Comparison of ENCODE assay signal across 26 cellular contexts in the genomic region with DNA sequence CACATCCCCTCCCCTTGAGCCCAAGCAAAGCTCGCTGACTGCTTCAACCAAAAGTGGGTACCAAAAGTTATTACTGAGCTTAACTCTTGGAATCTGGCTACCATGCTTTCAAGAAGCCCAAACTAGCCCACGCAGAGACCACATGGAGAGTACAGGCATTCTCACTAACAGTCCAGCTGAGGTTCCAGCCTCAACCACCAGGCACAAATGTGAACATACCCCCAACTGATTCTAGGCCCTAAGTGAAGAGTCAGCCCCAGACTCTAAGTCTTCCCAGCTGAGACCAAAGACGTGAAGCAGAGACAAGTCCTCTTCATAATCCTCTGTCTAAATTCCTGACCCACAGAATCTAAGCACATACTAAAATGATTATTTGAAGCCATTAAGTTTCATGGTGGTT. TPM values are rescaled to one million over a fixed set of nuclear protein-coding genes. Genes with fewer than 3 reads are reported as not detected.
DNase-seq lines count a peak whose midpoint lies in the region; ATAC-seq and TF ChIP-seq lines count a peak whose summit lies in the region.
"Had no signal": no experiment of that assay in that cellular context is flagged by ENCODE, and none has a peak within 500 bp of the region (broad histone marks: within the 10 kb centered on the region; RNA-seq: fewer than 3 reads in every experiment).

No MANE protein-coding gene starts in this region.

- H3K79me2 ChIP-seq in GM23338 (replicated peaks; ENCODE audit: insufficient read depth) (peaks cover 12% of the 10 kb centered on the region), mesendoderm (ENCODE audit: control insufficient read depth, insufficient read depth, low read length) (peaks cover 4% of the 10 kb centered on the region)

- no peak overlapping the region for H3K9ac ChIP-seq in mesendoderm (ENCODE audit: low read length)

- H3K79me1 ChIP-seq in mesendoderm (ENCODE audit: low read length), result peaks cover 4% of the 10 kb centered on the region

- H3K9me3 Mint-ChIP-seq in GM23338, result no peaks in the 10 kb centered on the region
- H3K9me3 Mint-ChIP-seq in stimulated activated effector memory CD8-positive, alpha-beta T cell treated with anti-CD3 and anti-CD28 coated beads, Interleukin-12 subunit alpha, Interleukin-12 subunit beta, amount 100 ng/mL, for 72 hours, result no peaks in the 10 kb centered on the region
- H3K9me3 Mint-ChIP-seq: activated naive CD4-positive, alpha-beta T cell treated with anti-CD3 and anti-CD28 coated beads, Interleukin-2, amount 10 ng/mL, durations not matched to agents 7 days and 5 days; activated T-helper 1 cell treated with anti-CD3 and anti-CD28 coated beads, Interleukin-12 subunit alpha, Interleukin-12 subunit beta, Interleukin-2, Interleukin-4 antibody, amounts not matched to agents 30 ng/mL and 10 ng/mL and 1 ng/mL, durations not matched to agents 14 hours and 24 hours and 36 hours; CD4-positive, alpha-beta T cell; nephron; stimulated activated naive B cell treated with anti-CD40 and anti-IgM and Interleukin-4, amounts not matched to agents 10 μg/mL and 1 μg/mL and 100 μg/mL, for 72 hours; T-helper 2 cell treated with Interferon-gamma antibody and Interleukin-4, amounts not matched to agents 5 μg/mL and 100 μg/mL, for 36 hours had no signal

- TF ChIP-seq CTCF in BJ (IDR thresholded peaks at IDR 0.05; ENCODE audit: insufficient read depth, low read depth, low read length), result 0 out of 2 replicates have a peak, but pooled peaks have one; percentile 8
- TF ChIP-seq CTCF in GM23338 (conservative IDR thresholded peaks at IDR 0.05; ENCODE audit: low read depth in 2 of 2), result no peak
- TF ChIP-seq CTCF in choroid plexus epithelial cell (conservative IDR thresholded peaks at IDR 0.05; ENCODE audit: low read depth, low read length), result peak; percentile 19
- TF ChIP-seq CTCF in GM10266 (IDR thresholded peaks at IDR 0.05; ENCODE audit: control insufficient read depth, insufficient read depth, low read depth, missing control alignments), result no peak

- H3K27ac ChIP-seq in GM23338 (ENCODE audit: low read depth) (no peak overlapping the region), mesendoderm (ENCODE audit: low read depth, low read length) (no peak overlapping the region), caudate nucleus (ENCODE audit: low read depth, low read length) (no peak overlapping the region)
- H3K27ac ChIP-seq: dorsolateral prefrontal cortex, pancreas, SK-N-MC, suprapubic skin, VCaP had no signal

- H3F3A ChIP-seq in GM23338 (replicated peaks; ENCODE audit: low read depth), result no peaks in the 10 kb centered on the region

- no peak overlapping the region for H3K4me2 ChIP-seq in GM23338
- no peak overlapping the region for H3K4me2 ChIP-seq in mesendoderm (ENCODE audit: low read length)

- no peak overlapping the region for H4K5ac ChIP-seq in mesendoderm (ENCODE audit: low read length)

- H3K36me3 ChIP-seq in BJ (ENCODE audit: control insufficient read depth, insufficient read depth, low read length) (no peaks in the 10 kb centered on the region), GM23338 (ENCODE audit: insufficient read depth) (no peaks in the 10 kb centered on the region), mesendoderm (ENCODE audit: control insufficient read depth, insufficient read depth, low read length) (no peaks in the 10 kb centered on the region)
- H3K36me3 ChIP-seq: heart right ventricle, pancreas, suprapubic skin had no signal

- no peak overlapping the region for H3K4ac ChIP-seq in mesendoderm (ENCODE audit: low read depth, low read length)

- H3K9me2 ChIP-seq in GM23338 (ENCODE audit: insufficient read depth), result no peaks in the 10 kb centered on the region

- CTCF ChIA-PET in BJ (lab: Yijun Ruan, JAX), result interaction anchor here (0.8 to 5.3 kb wide), 8 partner anchors 10 to 187 kb away, joined by 3 to 68 read pairs (median 4); a partner anchor contains a TSS

- no peak overlapping the region for H2BK120ac ChIP-seq in mesendoderm (ENCODE audit: low read depth, low read length)

- H2AFZ ChIP-seq in GM23338, result no peak overlapping the region

- WGBS in mesendoderm (ENCODE audit: extremely low coverage, insufficient coverage, low lambda C conversion rate), result no CpG with 5 or more reads among the region's 3 CpGs

- H3K4me3 ChIP-seq in BJ (ENCODE audit: low read depth, low read length), result no peak overlapping the region
- no peak overlapping the region for H3K4me3 ChIP-seq in GM23338
- no peak overlapping the region for H3K4me3 ChIP-seq in choroid plexus epithelial cell (ENCODE audit: low read depth, low read length)
- no peak overlapping the region for H3K4me3 ChIP-seq in mesendoderm (ENCODE audit: low read length)
- H3K4me3 ChIP-seq: dorsolateral prefrontal cortex, heart right ventricle, pancreas, SK-N-MC, suprapubic skin had no signal

- H3K18ac ChIP-seq in mesendoderm (ENCODE audit: low read length), result no peak overlapping the region

- no peak overlapping the region for H4K8ac ChIP-seq in mesendoderm (ENCODE audit: low read depth, low read length)

- H3K4me1 ChIP-seq in GM23338 (ENCODE audit: insufficient read depth), result no peaks in the 10 kb centered on the region
- H3K4me1 ChIP-seq in mesendoderm (ENCODE audit: control insufficient read depth, low read depth, low read length), result no peaks in the 10 kb centered on the region
- H3K4me1 ChIP-seq: pancreas, suprapubic skin had no signal

- peaks cover 2% of the 10 kb centered on the region; the same call in 1 of the 3 replicates for H3K36me3 Mint-ChIP-seq in GM23338 (ENCODE audit: low read depth)
- no peaks in the 10 kb centered on the region for H3K36me3 Mint-ChIP-seq in stimulated activated effector memory CD8-positive, alpha-beta T cell treated with anti-CD3 and anti-CD28 coated beads, Interleukin-12 subunit alpha, Interleukin-12 subunit beta, amount 100 ng/mL, for 72 hours
- H3K36me3 Mint-ChIP-seq: activated naive CD4-positive, alpha-beta T cell treated with anti-CD3 and anti-CD28 coated beads, Interleukin-2, amount 10 ng/mL, durations not matched to agents 7 days and 5 days; stimulated activated naive B cell treated with anti-CD40 and anti-IgM and Interleukin-4, amounts not matched to agents 10 μg/mL and 1 μg/mL and 100 μg/mL, for 72 hours had no signal

- no peak overlapping the region for H3K23ac ChIP-seq in mesendoderm (ENCODE audit: low read length)

- peaks cover 3% of the 10 kb centered on the region; the same call in 1 of the 2 replicates for H4K20me1 ChIP-seq in GM23338 (replicated peaks; ENCODE audit: insufficient read depth)

- H3K27me3 Mint-ChIP-seq in GM23338 (ENCODE audit: insufficient read depth, low read depth, poor library complexity), result no peaks in the 10 kb centered on the region
- H3K27me3 Mint-ChIP-seq: stimulated activated naive B cell treated with anti-CD40 and anti-IgM and Interleukin-4, amounts not matched to agents 10 μg/mL and 1 μg/mL and 100 μg/mL, for 72 hours had no signal

- POLR2A ChIA-PET in BJ (lab: Charles Lee), result no interaction called here

- H3K27me3 ChIP-seq in BJ (ENCODE audit: control insufficient read depth, insufficient read depth, low read length) (no peaks in the 10 kb centered on the region), GM23338 (ENCODE audit: insufficient read depth) (no peaks in the 10 kb centered on the region), mesendoderm (ENCODE audit: insufficient read depth, low read length, poor library complexity) (no peaks in the 10 kb centered on the region)
- H3K27me3 ChIP-seq: dorsolateral prefrontal cortex, heart right ventricle, pancreas, suprapubic skin had no signal

- H3K56ac ChIP-seq in mesendoderm (ENCODE audit: low read length), result no peak overlapping the region

- no peak overlapping the region for H2BK5ac ChIP-seq in mesendoderm (ENCODE audit: low read length)

- H2BK15ac ChIP-seq in mesendoderm (replicated peaks; ENCODE audit: low read depth), result no peak overlapping the region

- no peak overlapping the region for H3K4me3 Mint-ChIP-seq in GM23338
- H3K4me3 Mint-ChIP-seq in stimulated activated effector memory CD8-positive, alpha-beta T cell treated with anti-CD3 and anti-CD28 coated beads, Interleukin-12 subunit alpha, Interleukin-12 subunit beta, amount 100 ng/mL, for 72 hours, result no peak overlapping the region
- H3K4me3 Mint-ChIP-seq: activated naive CD4-positive, alpha-beta T cell treated with anti-CD3 and anti-CD28 coated beads, Interleukin-2, amount 10 ng/mL, durations not matched to agents 7 days and 5 days; activated T-helper 1 cell treated with anti-CD3 and anti-CD28 coated beads, Interleukin-12 subunit alpha, Interleukin-12 subunit beta, Interleukin-2, Interleukin-4 antibody, amounts not matched to agents 30 ng/mL and 10 ng/mL and 1 ng/mL, durations not matched to agents 14 hours and 24 hours and 36 hours; CD4-positive, alpha-beta T cell; nephron; stimulated activated naive B cell treated with anti-CD40 and anti-IgM and Interleukin-4, amounts not matched to agents 10 μg/mL and 1 μg/mL and 100 μg/mL, for 72 hours; T-helper 2 cell treated with Interferon-gamma antibody and Interleukin-4, amounts not matched to agents 5 μg/mL and 100 μg/mL, for 36 hours had no signal

- DNase-seq in BJ (ENCODE audit: low read depth), result no peak
- peak; percentile 47 for DNase-seq in GM23338 (ENCODE audit: low spot score)
- DNase-seq in choroid plexus epithelial cell (ENCODE audit: low read depth), result peak; percentile 30
- DNase-seq in mesendoderm, result peak; percentile 48
- DNase-seq in GM10266 (ENCODE audit: extremely low spot score), result no peak
- DNase-seq in stimulated activated effector memory CD8-positive, alpha-beta T cell treated with anti-CD3 and anti-CD28 coated beads, Interleukin-12 subunit alpha, Interleukin-12 subunit beta, amount 100 ng/mL, for 72 hours (ENCODE audit: low spot score in 2 of 2), result no peak
- DNase-seq in caudate nucleus (lab: John Stamatoyannopoulos, UW), result no peak
- DNase-seq: activated naive CD4-positive, alpha-beta T cell treated with anti-CD3 and anti-CD28 coated beads, Interleukin-2, amount 10 ng/mL, durations not matched to agents 7 days and 5 days; amniotic stem cell; CD4-positive, alpha-beta T cell; central memory CD4-positive, alpha-beta T cell; dorsolateral prefrontal cortex; foreskin fibroblast; NCI-H1092; NCI-H2029; NCI-H526 treated with DMSO at 0.1 percent for 48 hours; pancreas; stimulated activated CD4-positive, alpha-beta T cell treated with anti-CD3 and anti-CD28 coated beads, Interleukin-4, amount 100 ng/mL, for 1 hour; stimulated activated naive B cell treated with anti-CD40 and anti-IgM and Interleukin-4, amounts not matched to agents 10 μg/mL and 1 μg/mL and 100 μg/mL, for 72 hours had no signal

- peaks cover 3% of the 10 kb centered on the region; the same call in 1 of the 3 replicates for H3K4me1 Mint-ChIP-seq in GM23338
- no peaks in the 10 kb centered on the region for H3K4me1 Mint-ChIP-seq in stimulated activated effector memory CD8-positive, alpha-beta T cell treated with anti-CD3 and anti-CD28 coated beads, Interleukin-12 subunit alpha, Interleukin-12 subunit beta, amount 100 ng/mL, for 72 hours
- H3K4me1 Mint-ChIP-seq: activated naive CD4-positive, alpha-beta T cell treated with anti-CD3 and anti-CD28 coated beads, Interleukin-2, amount 10 ng/mL, durations not matched to agents 7 days and 5 days had no signal

- H3K27ac Mint-ChIP-seq in GM23338, result no peak overlapping the region; the same call in 1 of the 2 replicates
- no peak overlapping the region for H3K27ac Mint-ChIP-seq in stimulated activated effector memory CD8-positive, alpha-beta T cell treated with anti-CD3 and anti-CD28 coated beads, Interleukin-12 subunit alpha, Interleukin-12 subunit beta, amount 100 ng/mL, for 72 hours
- H3K27ac Mint-ChIP-seq: activated naive CD4-positive, alpha-beta T cell treated with anti-CD3 and anti-CD28 coated beads, Interleukin-2, amount 10 ng/mL, durations not matched to agents 7 days and 5 days; activated T-helper 1 cell treated with anti-CD3 and anti-CD28 coated beads, Interleukin-12 subunit alpha, Interleukin-12 subunit beta, Interleukin-2, Interleukin-4 antibody, amounts not matched to agents 30 ng/mL and 10 ng/mL and 1 ng/mL, durations not matched to agents 14 hours and 24 hours and 36 hours; CD4-positive, alpha-beta T cell; nephron; stimulated activated naive B cell treated with anti-CD40 and anti-IgM and Interleukin-4, amounts not matched to agents 10 μg/mL and 1 μg/mL and 100 μg/mL, for 72 hours; T-helper 2 cell treated with Interferon-gamma antibody and Interleukin-4, amounts not matched to agents 5 μg/mL and 100 μg/mL, for 36 hours had no signal

- H2AK5ac ChIP-seq in mesendoderm (ENCODE audit: low read length), result no peak overlapping the region

- ATAC-seq in GM23338, result peak; percentile 66
- ATAC-seq in stimulated activated effector memory CD8-positive, alpha-beta T cell treated with anti-CD3 and anti-CD28 coated beads, Interleukin-12 subunit alpha, Interleukin-12 subunit beta, amount 100 ng/mL, for 72 hours, result no peak
- ATAC-seq: stimulated activated naive B cell treated with anti-CD40 and anti-IgM and Interleukin-4, amounts not matched to agents 10 μg/mL and 1 μg/mL and 100 μg/mL, for 72 hours had no signal

RNA-seq across cellular contexts. Expression of a gene that starts 36.8 kb away (rescaled TPM):
- polyA plus RNA-seq in BJ (2011; rRNA removed) (8.6 and 13.0 TPM in 2 replicates), GM23338 (2016; fragmentation: Nextera tagmentation; extraction: Ambion mirVana) (16.7 and 24.8 TPM in 2 replicates)
- 8.0 and 9.6 TPM in 2 replicates for polyA minus RNA-seq in BJ (2011; rRNA and poly(A)+ RNA removed)
- 6.5 and 15.6 TPM in 2 replicates for total RNA-seq in GM23338 (2014; rRNA removed; shearing (Covaris generic))
- 4.4 TPM for polyA plus RNA-seq in mesendoderm (2013, experiment 1 of 2)
- polyA plus RNA-seq in mesendoderm (2013, experiment 2 of 2), result 3.5 TPM

Comparison
In these comparisons a context has a peak if more than half of its experiments do, and no peak if none do; other contexts are left out.
1. DNase-seq: peak in GM23338 (single experiment), choroid plexus epithelial cell (single experiment) and mesendoderm (single experiment); none in BJ (single experiment), GM10266 (single experiment), stimulated activated effector memory CD8-positive, alpha-beta T cell treated with anti-CD3 and anti-CD28 coated beads, Interleukin-12 subunit alpha, Interleukin-12 subunit beta, amount 100 ng/mL, for 72 hours (0 of 2) and caudate nucleus (0 of 61).
2. CTCF ChIP-seq: peak in BJ (single experiment) and choroid plexus epithelial cell (single experiment); none in GM23338 (0 of 2) and GM10266 (single experiment).